ENCODE assay signal across 9 cellular contexts in genomic region chrX:153933751-153934472, GRCh38. TPM values are rescaled to one million over a fixed set of nuclear protein-coding genes. Genes with fewer than 3 reads are reported as not detected.
DNase-seq lines count a peak whose midpoint lies in the region; ATAC-seq, FAIRE-seq and TF ChIP-seq lines count a peak whose summit lies in the region.
"Had no signal": no experiment of that assay in that cellular context is flagged by ENCODE, and none has a peak within 500 bp of the region (broad histone marks: within the 10 kb centered on the region; RNA-seq: fewer than 3 reads in every experiment).

No MANE protein-coding gene starts in this region.

- dilution Hi-C loops in keratinocyte (cut with MboI; ENCODE audit: extremely low pct_ligation_motif_present, low sequenced_read_pairs): no loop called here

- intact Hi-C loops in head of caudate nucleus (cut with DNase I): no loop called here

- peaks cover 40% of the 10 kb centered on the region for H3K4me1 Mint-ChIP-seq in activated T-cell treated with anti-CD3 and anti-CD28 coated beads, Interleukin-2, amount 50 U/mL, for 24 hours (ENCODE audit: low read depth)
- H3K4me1 Mint-ChIP-seq in activated CD8-positive, alpha-beta T cell treated with anti-CD3 and anti-CD28 coated beads, Interleukin-2, amount 10 ng/mL, durations not matched to agents 7 days and 5 days (ENCODE audit: low read depth): peaks cover 30% of the 10 kb centered on the region

- H3K4me1 ChIP-seq in keratinocyte (ENCODE audit: control insufficient read depth, extremely low read depth, insufficient read depth, low read length): peaks cover 3% of the 10 kb centered on the region
- no peaks in the 10 kb centered on the region for H3K4me1 ChIP-seq in thymus (ENCODE audit: control insufficient read depth, insufficient read depth, low read length)

- peaks cover 10% of the 10 kb centered on the region for H3K27me3 Mint-ChIP-seq in activated T-cell treated with anti-CD3 and anti-CD28 coated beads, Interleukin-2, amount 50 U/mL, for 24 hours
- no peaks in the 10 kb centered on the region for H3K27me3 Mint-ChIP-seq in activated CD8-positive, alpha-beta T cell treated with anti-CD3 and anti-CD28 coated beads, Interleukin-2, amount 10 ng/mL, durations not matched to agents 7 days and 5 days (ENCODE audit: low read depth)

- H2AFZ ChIP-seq in keratinocyte (ENCODE audit: control insufficient read depth, low read length): no peak overlapping the region

- H3K4me3 ChIP-seq in keratinocyte (ENCODE audit: control insufficient read depth in 2 of 3, extremely low read depth in 1 of 3, insufficient read depth in 2 of 3, low read depth in 1 of 3, low read length in 3 of 3): peak overlapping the region; percentile 61 to 79 (median 76)
- peak overlapping the region; percentile 67 for H3K4me3 ChIP-seq in thymus (ENCODE audit: low read length)

- H3K27me3 ChIP-seq in keratinocyte (ENCODE audit: control insufficient read depth, extremely low read depth, insufficient read depth, low read length) (no peaks in the 10 kb centered on the region), thymus (ENCODE audit: control insufficient read depth, insufficient read depth) (no peaks in the 10 kb centered on the region)

- peak overlapping the region; percentile 82 for H3K4me2 ChIP-seq in keratinocyte (ENCODE audit: control insufficient read depth, extremely low read depth, insufficient read depth, low read depth, low read length)

- H3K9me1 ChIP-seq in keratinocyte (ENCODE audit: control insufficient read depth, extremely low read depth, insufficient read depth, low read length): no peaks in the 10 kb centered on the region

- H3K9ac ChIP-seq in keratinocyte (ENCODE audit: control insufficient read depth, extremely low read depth, insufficient read depth, low read length): peak overlapping the region; percentile 75

- H3K36me3 Mint-ChIP-seq in activated T-cell treated with anti-CD3 and anti-CD28 coated beads, Interleukin-2, amount 50 U/mL, for 24 hours (ENCODE audit: low read depth): peaks cover 55% of the 10 kb centered on the region
- H3K36me3 Mint-ChIP-seq in activated CD8-positive, alpha-beta T cell treated with anti-CD3 and anti-CD28 coated beads, Interleukin-2, amount 10 ng/mL, durations not matched to agents 7 days and 5 days (ENCODE audit: low read depth): peaks cover 19% of the 10 kb centered on the region

- TF ChIP-seq CTCF in keratinocyte (optimal IDR thresholded peaks at IDR 0.05 in 1 of 3, IDR thresholded peaks at IDR 0.05 in 1 of 3, conservative IDR thresholded peaks at IDR 0.05 in 1 of 3; ENCODE audit: extremely low read depth in 1 of 3, insufficient read depth in 2 of 3, low read length in 3 of 3): no peak

- no peak for ATAC-seq in activated CD8-positive, alpha-beta T cell treated with anti-CD3 and anti-CD28 coated beads, Interleukin-2, amount 10 ng/mL, durations not matched to agents 7 days and 5 days

- H3K9me3 ChIP-seq in keratinocyte (ENCODE audit: control insufficient read depth, low read depth, low read length) (no peaks in the 10 kb centered on the region), thymus (ENCODE audit: control insufficient read depth) (no peaks in the 10 kb centered on the region)

- H4K20me1 ChIP-seq in keratinocyte (ENCODE audit: control insufficient read depth, extremely low read depth, insufficient read depth, low read length): no peaks in the 10 kb centered on the region

- no peak for DNase-seq in activated T-cell treated with anti-CD3 and anti-CD28 coated beads, Interleukin-2, amount 50 U/mL, for 24 hours
- DNase-seq in activated T-cell treated with anti-CD3 and anti-CD28 coated beads, Interleukin-2, amount 50 U/mL, for 1 hour: no peak
- no peak for DNase-seq in activated CD8-positive, alpha-beta T cell treated with anti-CD3 and anti-CD28 coated beads, Interleukin-2, amount 10 ng/mL, durations not matched to agents 7 days and 5 days
- DNase-seq in keratinocyte (ENCODE audit: low read depth, low spot score) (no peak), head of caudate nucleus (no peak), NCI-H2081 treated with DMSO at 0.1 percent for 48 hours (lab: John Stamatoyannopoulos, UW) (no peak), SK-N-DZ (ENCODE audit: low spot score) (no peak)

- peaks cover 28% of the 10 kb centered on the region for H3K79me2 ChIP-seq in keratinocyte (ENCODE audit: control insufficient read depth, insufficient read depth, low read length)

- H3K36me3 ChIP-seq in keratinocyte (ENCODE audit: control insufficient read depth in 2 of 2, extremely low read depth in 1 of 2, insufficient read depth in 2 of 2, low read length in 2 of 2) (peaks cover 6 to 9% of the 10 kb centered on the region in 2 experiments), thymus (ENCODE audit: control insufficient read depth, insufficient read depth) (peaks cover 15% of the 10 kb centered on the region)

- H3K27ac ChIP-seq in keratinocyte (ENCODE audit: control insufficient read depth, insufficient read depth, low read length) (peak overlapping the region; percentile 31), thymus (ENCODE audit: low read depth) (peak overlapping the region; percentile 8)

- CTCF ChIA-PET in activated CD8-positive, alpha-beta T cell treated with anti-CD3 and anti-CD28 coated beads, Interleukin-2, amount 10 ng/mL, durations not matched to agents 7 days and 5 days (lab: Charles Lee): interaction anchor here (1.2 to 1.8 kb wide), 2 partner anchors 13 to 23 kb away, joined by 4 to 12 read pairs; no protein-coding TSS in a partner anchor

- no peaks in the 10 kb centered on the region for H3K9me3 Mint-ChIP-seq in activated T-cell treated with anti-CD3 and anti-CD28 coated beads, Interleukin-2, amount 50 U/mL, for 24 hours
- H3K9me3 Mint-ChIP-seq in activated CD8-positive, alpha-beta T cell treated with anti-CD3 and anti-CD28 coated beads, Interleukin-2, amount 10 ng/mL, durations not matched to agents 7 days and 5 days (ENCODE audit: insufficient read depth): no peaks in the 10 kb centered on the region

- peak overlapping the region; percentile 77 for H3K27ac Mint-ChIP-seq in activated T-cell treated with anti-CD3 and anti-CD28 coated beads, Interleukin-2, amount 50 U/mL, for 24 hours
- peak overlapping the region; percentile 85 for H3K27ac Mint-ChIP-seq in activated CD8-positive, alpha-beta T cell treated with anti-CD3 and anti-CD28 coated beads, Interleukin-2, amount 10 ng/mL, durations not matched to agents 7 days and 5 days

- WGBS in thymus: 63% methylated on average over 14 of the region's 14 CpGs

- POLR2A ChIA-PET in activated CD8-positive, alpha-beta T cell treated with anti-CD3 and anti-CD28 coated beads, Interleukin-2, amount 10 ng/mL, durations not matched to agents 7 days and 5 days (lab: Charles Lee): interaction anchor here (0.9 kb wide), 1 partner anchor 36 kb away, joined by 3 read pairs; no protein-coding TSS in a partner anchor

- FAIRE-seq in keratinocyte (lab: Jason Lieb, UNC): no peak
- FAIRE-seq: G401.6 had no signal

- peak overlapping the region; percentile 91 for H3K4me3 Mint-ChIP-seq in activated T-cell treated with anti-CD3 and anti-CD28 coated beads, Interleukin-2, amount 50 U/mL, for 24 hours
- peak overlapping the region; percentile 88 for H3K4me3 Mint-ChIP-seq in activated CD8-positive, alpha-beta T cell treated with anti-CD3 and anti-CD28 coated beads, Interleukin-2, amount 10 ng/mL, durations not matched to agents 7 days and 5 days

RNA-seq across cellular contexts. Expression of gene NAA10, which starts 0.9 kb away (rescaled TPM):
- 100 to 1,000 TPM in 1 of 2 experiments, 10 to 100 TPM in 1; 98.9 to 106 TPM for total RNA-seq in activated CD8-positive, alpha-beta T cell treated with anti-CD3 and anti-CD28 coated beads, Interleukin-2, amount 10 ng/mL, durations not matched to agents 7 days and 5 days
- polyA plus RNA-seq in keratinocyte (103 to 149 TPM (median 112 TPM) in 3 replicates), thymus (94.7 TPM)
- polyA plus RNA-seq in keratinocyte (2011; ENCODE audit: low read depth): 27.1 TPM
- polyA plus RNA-seq in keratinocyte (2011; cell fraction: cytosol; rRNA removed): 120 and 137 TPM in 2 replicates
- polyA plus RNA-seq in keratinocyte (2011; cell fraction: nucleus; rRNA removed): 102 and 124 TPM in 2 replicates
- 84.8 and 171 TPM in 2 replicates for polyA plus RNA-seq in keratinocyte (2012; ENCODE audit: low replicate concordance)
- polyA minus RNA-seq in keratinocyte: 71.1 to 133 TPM (median 107 TPM) in 3 replicates
- polyA minus RNA-seq in keratinocyte (2011; cell fraction: cytosol; rRNA and poly(A)+ RNA removed): 77.3 TPM
- polyA minus RNA-seq in keratinocyte (2011; cell fraction: nucleus; rRNA and poly(A)+ RNA removed): 27.0 and 27.8 TPM in 2 replicates
- polyA plus RNA-seq in SK-N-DZ (2014; cell fraction: cytosol; rRNA removed): 135 and 149 TPM in 2 replicates
- 176 and 329 TPM in 2 replicates for polyA plus RNA-seq in SK-N-DZ (2014; cell fraction: nucleus; rRNA removed)

RNA-seq across cellular contexts. Expression of gene ARHGAP4, which starts 7.8 kb away (rescaled TPM):
- total RNA-seq in activated CD8-positive, alpha-beta T cell treated with anti-CD3 and anti-CD28 coated beads, Interleukin-2, amount 10 ng/mL, durations not matched to agents 7 days and 5 days: 100 to 1,000 TPM; 317 to 324 TPM
- polyA plus RNA-seq in keratinocyte (0.35 to 0.66 TPM (median 0.55 TPM) in 3 replicates), thymus (481 TPM)
- polyA plus RNA-seq in keratinocyte (2011; ENCODE audit: low read depth): not detected
- 0.28 and 0.48 TPM in 2 replicates for polyA plus RNA-seq in keratinocyte (2011; cell fraction: cytosol; rRNA removed)
- 1.4 and 1.9 TPM in 2 replicates for polyA plus RNA-seq in keratinocyte (2011; cell fraction: nucleus; rRNA removed)
- polyA plus RNA-seq in keratinocyte (2012; ENCODE audit: low replicate concordance): 0.35 and 0.95 TPM in 2 replicates
- 0.43 to 0.90 TPM (median 0.56 TPM) in 3 replicates for polyA minus RNA-seq in keratinocyte
- not detected for polyA minus RNA-seq in keratinocyte (2011; cell fraction: cytosol; rRNA and poly(A)+ RNA removed)
- 0.42 and 1.1 TPM in 2 replicates for polyA minus RNA-seq in keratinocyte (2011; cell fraction: nucleus; rRNA and poly(A)+ RNA removed)
- 10.6 and 14.9 TPM in 2 replicates for polyA plus RNA-seq in SK-N-DZ (2014; cell fraction: cytosol; rRNA removed)
- 128 and 146 TPM in 2 replicates for polyA plus RNA-seq in SK-N-DZ (2014; cell fraction: nucleus; rRNA removed)

RNA-seq across cellular contexts. Expression of gene RENBP, which starts 10.5 kb away (rescaled TPM):
- 10 to 100 TPM; 12.1 to 13.6 TPM for total RNA-seq in activated CD8-positive, alpha-beta T cell treated with anti-CD3 and anti-CD28 coated beads, Interleukin-2, amount 10 ng/mL, durations not matched to agents 7 days and 5 days
- polyA plus RNA-seq in keratinocyte (0.08 to 0.40 TPM (median 0.16 TPM) in 3 replicates), thymus (18.3 TPM)
- polyA plus RNA-seq in keratinocyte (2011; ENCODE audit: low read depth): 0.77 TPM
- polyA plus RNA-seq in keratinocyte (2011; cell fraction: cytosol; rRNA removed): 0.23 TPM in 1 of 2 replicates, not detected in the other
- polyA plus RNA-seq in keratinocyte (2011; cell fraction: nucleus; rRNA removed): 0.39 and 0.71 TPM in 2 replicates
- 0.08 and 1.6 TPM in 2 replicates for polyA plus RNA-seq in keratinocyte (2012; ENCODE audit: low replicate concordance)
- 0.13 TPM in 1 of 3 replicates, not detected in the others for polyA minus RNA-seq in keratinocyte
- not detected for polyA minus RNA-seq in keratinocyte (2011; cell fraction: cytosol; rRNA and poly(A)+ RNA removed)
- not detected in 2 replicates for polyA minus RNA-seq in keratinocyte (2011; cell fraction: nucleus; rRNA and poly(A)+ RNA removed)
- 5.3 and 8.1 TPM in 2 replicates for polyA plus RNA-seq in SK-N-DZ (2014; cell fraction: cytosol; rRNA removed)
- polyA plus RNA-seq in SK-N-DZ (2014; cell fraction: nucleus; rRNA removed): 24.6 and 28.8 TPM in 2 replicates

RNA-seq across cellular contexts. Expression of gene AVPR2, which starts 29.4 kb away (rescaled TPM):
- total RNA-seq in activated CD8-positive, alpha-beta T cell treated with anti-CD3 and anti-CD28 coated beads, Interleukin-2, amount 10 ng/mL, durations not matched to agents 7 days and 5 days: not detected
- polyA plus RNA-seq in keratinocyte (not detected in 3 replicates), thymus (1.8 TPM)
- not detected for polyA plus RNA-seq in keratinocyte (2011; ENCODE audit: low read depth)
- polyA plus RNA-seq in keratinocyte (2011; cell fraction: cytosol; rRNA removed): not detected in 2 replicates
- polyA plus RNA-seq in keratinocyte (2011; cell fraction: nucleus; rRNA removed): not detected in 2 replicates
- not detected in 2 replicates for polyA plus RNA-seq in keratinocyte (2012; ENCODE audit: low replicate concordance)
- not detected in 3 replicates for polyA minus RNA-seq in keratinocyte
- polyA minus RNA-seq in keratinocyte (2011; cell fraction: cytosol; rRNA and poly(A)+ RNA removed): not detected
- polyA minus RNA-seq in keratinocyte (2011; cell fraction: nucleus; rRNA and poly(A)+ RNA removed): not detected in 2 replicates
- not detected in 2 replicates for polyA plus RNA-seq in SK-N-DZ (2014; cell fraction: cytosol; rRNA removed)
- polyA plus RNA-seq in SK-N-DZ (2014; cell fraction: nucleus; rRNA removed): 0.22 TPM in 1 of 2 replicates, not detected in the other

RNA-seq across cellular contexts. Expression of gene HCFC1, which starts 37.7 kb away (rescaled TPM):
- 100 to 1,000 TPM; 141 to 146 TPM for total RNA-seq in activated CD8-positive, alpha-beta T cell treated with anti-CD3 and anti-CD28 coated beads, Interleukin-2, amount 10 ng/mL, durations not matched to agents 7 days and 5 days
- polyA plus RNA-seq in keratinocyte (2.7 to 7.0 TPM (median 3.0 TPM) in 3 replicates), thymus (21.9 TPM)
- 2.9 TPM for polyA plus RNA-seq in keratinocyte (2011; ENCODE audit: low read depth)
- polyA plus RNA-seq in keratinocyte (2011; cell fraction: cytosol; rRNA removed): 4.0 and 8.5 TPM in 2 replicates
- 24.8 and 30.3 TPM in 2 replicates for polyA plus RNA-seq in keratinocyte (2011; cell fraction: nucleus; rRNA removed)
- 12.3 and 27.7 TPM in 2 replicates for polyA plus RNA-seq in keratinocyte (2012; ENCODE audit: low replicate concordance)
- polyA minus RNA-seq in keratinocyte: 6.0 to 128 TPM (median 11.0 TPM) in 3 replicates
- 18.2 TPM for polyA minus RNA-seq in keratinocyte (2011; cell fraction: cytosol; rRNA and poly(A)+ RNA removed)
- 29.6 and 34.1 TPM in 2 replicates for polyA minus RNA-seq in keratinocyte (2011; cell fraction: nucleus; rRNA and poly(A)+ RNA removed)
- polyA plus RNA-seq in SK-N-DZ (2014; cell fraction: cytosol; rRNA removed): 45.0 and 49.1 TPM in 2 replicates
- 32.0 and 63.7 TPM in 2 replicates for polyA plus RNA-seq in SK-N-DZ (2014; cell fraction: nucleus; rRNA removed)

Comparison
In these comparisons a context has a peak if more than half of its experiments do, and no peak if none do; other contexts are left out.
1. RNA of gene ARHGAP4, which starts 7.8 kb away (polyA plus RNA-seq): 481 TPM in thymus (single experiment); 0.28 to 1.9 TPM in keratinocyte; every median in the first group is over 100 times any median in the second.